ENCODE assay signal across 8 cellular contexts in genomic region chr12:95003921-95004272, GRCh38. TPM values are rescaled to one million over a fixed set of nuclear protein-coding genes. Genes with fewer than 3 reads are reported as not detected.
DNase-seq lines count a peak whose midpoint lies in the region; ATAC-seq and TF ChIP-seq lines count a peak whose summit lies in the region.

No MANE protein-coding gene starts in this region.

- peak overlapping the region; percentile 37 to 69 for H3K27ac ChIP-seq in ovary

- H3K4me1 ChIP-seq in ovary (ENCODE audit: insufficient read depth) = peaks cover 6% of the 10 kb centered on the region

- DNase-seq in MG63 = no peak
- DNase-seq in epithelial cell of esophagus (ENCODE audit: low read depth) = no peak
- peak in 1 of 5 donors; percentile 37 for DNase-seq in ovary
- DNase-seq in hypothalamus (lab: John Stamatoyannopoulos, UW) = no peak
- DNase-seq in D341Med (ENCODE audit: low spot score) = no peak

- H3K27me3 ChIP-seq in MG63 (no peaks in the 10 kb centered on the region), ovary (no peaks in the 10 kb centered on the region)

- H3K4me3 ChIP-seq in MG63 (peak overlapping the region; percentile 95), epithelial cell of esophagus (ENCODE audit: low read length) (peak overlapping the region; percentile 99), ovary (peak overlapping the region; percentile 74)

- TF ChIP-seq EP300 in ovary (IDR thresholded peaks at IDR 0.05) = no peak

- 60 to 70% (median 65%) methylated on average over 15 of the region's 15 CpGs for WGBS in ovary, 3 donors

- TF ChIP-seq CTCF in epithelial cell of esophagus (IDR thresholded peaks at IDR 0.05; ENCODE audit: insufficient read depth, low read depth, low read length, missing control alignments) (no peak), ovary (IDR thresholded peaks at IDR 0.05) (no peak)

- H3K36me3 ChIP-seq in MG63 (no peaks in the 10 kb centered on the region; the same call in none of the 2 replicates), ovary (no peaks in the 10 kb centered on the region)

- peak; percentile 13 for ATAC-seq in GM18511 (IDR thresholded peaks at IDR 0.05; ENCODE audit: unreplicated experiment)
- no peak for ATAC-seq in GM21786 (IDR thresholded peaks at IDR 0.05; ENCODE audit: unreplicated experiment)
- ATAC-seq in GM21526 (IDR thresholded peaks at IDR 0.05; ENCODE audit: low FRiP score, unreplicated experiment) = no peak

- intact Hi-C loops in ovary (cut with DNase I) = no loop called here

- H3K9me3 ChIP-seq in MG63 (peaks cover 8% of the 10 kb centered on the region), ovary (no peaks in the 10 kb centered on the region)

- TF ChIP-seq POLR2A in ovary (IDR thresholded peaks at IDR 0.05) = no peak

RNA-seq across cellular contexts. Expression of gene NDUFA12, which starts 0.4 kb away (rescaled TPM):
- 167 and 264 TPM in 2 replicates for total RNA-seq in MG63 (2014; rRNA removed; shearing (Covaris generic); ENCODE audit: low replicate concordance)
- total RNA-seq in ovary = 10 to 100 TPM; 51.1 to 66.7 (median 57.3) TPM
- polyA plus RNA-seq in ovary = 100 to 1,000 TPM in 1 of 2 donors, 10 to 100 TPM in 1; 75.5 to 151 TPM
